Comparison of ENCODE assay signal across 13 cellular contexts in the genomic region with DNA sequence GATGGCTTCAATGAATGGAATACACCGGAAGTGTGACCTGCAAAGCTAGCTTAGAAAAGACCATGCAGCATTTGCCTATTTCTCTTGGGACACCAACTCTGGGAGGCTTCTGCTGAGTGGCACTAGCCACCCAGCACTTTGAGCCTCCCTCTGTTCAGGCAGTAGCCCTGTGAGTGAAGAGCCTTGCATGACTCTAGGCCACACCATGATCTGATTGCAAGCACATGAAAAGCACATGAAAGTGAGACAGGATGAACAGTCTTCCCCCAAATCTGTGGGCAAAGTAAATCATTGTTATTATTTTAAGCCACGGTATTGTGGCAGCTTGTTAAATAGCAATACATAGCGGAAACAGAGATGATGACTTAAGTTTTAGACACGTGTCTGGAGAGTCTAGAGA. TPM values are rescaled to one million over a fixed set of nuclear protein-coding genes. Genes with fewer than 3 reads are reported as not detected.
DNase-seq lines count a peak whose midpoint lies in the region; ATAC-seq and TF ChIP-seq lines count a peak whose summit lies in the region.
"Had no signal": no experiment of that assay in that cellular context is flagged by ENCODE, and none has a peak within 500 bp of the region (broad histone marks: within the 10 kb centered on the region; RNA-seq: fewer than 3 reads in every experiment).

No MANE protein-coding gene starts in this region.

- peak; percentile 37 for ATAC-seq in activated CD4-positive, alpha-beta T cell treated with anti-CD3 and anti-CD28 coated beads for 36 hours
- ATAC-seq in HG02642 (IDR thresholded peaks at IDR 0.05; ENCODE audit: poor library complexity, unreplicated experiment) (peak; percentile 30), HG02571 (IDR thresholded peaks at IDR 0.05; ENCODE audit: unreplicated experiment) (no peak), GM21360 (IDR thresholded peaks at IDR 0.05; ENCODE audit: unreplicated experiment) (no peak)
- ATAC-seq: A549 had no signal

- no peak overlapping the region for H3K27ac Mint-ChIP-seq in activated CD4-positive, alpha-beta T cell treated with anti-CD3 and anti-CD28 coated beads for 36 hours
- H3K27ac Mint-ChIP-seq in T-helper 2 cell treated with Interferon-gamma antibody and Interleukin-4, amounts not matched to agents 5 μg/mL and 100 μg/mL, for 36 hours, result no peak overlapping the region

- no peaks in the 10 kb centered on the region for H3K27me3 Mint-ChIP-seq in activated CD4-positive, alpha-beta T cell treated with anti-CD3 and anti-CD28 coated beads for 36 hours
- H3K27me3 Mint-ChIP-seq in T-helper 2 cell treated with Interferon-gamma antibody and Interleukin-4, amounts not matched to agents 5 μg/mL and 100 μg/mL, for 36 hours (ENCODE audit: low read depth), result no peaks in the 10 kb centered on the region

- DNase-seq in activated CD4-positive, alpha-beta T cell treated with anti-CD3 and anti-CD28 coated beads for 36 hours, result peak; percentile 54
- no peak for DNase-seq in activated CD4-positive, alpha-beta T cell treated with anti-CD3 and anti-CD28 coated beads for 4 hours
- DNase-seq in T-helper 2 cell treated with Interferon-gamma antibody and Interleukin-4, amounts not matched to agents 5 μg/mL and 100 μg/mL, for 36 hours (ENCODE audit: low spot score), result peak; percentile 49
- no peak for DNase-seq in spleen
- DNase-seq in NCI-H510A treated with DMSO at 0.1 percent for 48 hours (lab: John Stamatoyannopoulos, UW), result no peak
- DNase-seq: cortex of kidney, hippocampal formation, NCI-H524 treated with DMSO at 0.1 percent for 48 hours had no signal

- H3K9me3 ChIP-seq in spleen, result no peaks in the 10 kb centered on the region
- H3K9me3 ChIP-seq: A549 had no signal

- peaks cover 44% of the 10 kb centered on the region for H3K4me1 Mint-ChIP-seq in activated CD4-positive, alpha-beta T cell treated with anti-CD3 and anti-CD28 coated beads for 36 hours
- H3K4me1 Mint-ChIP-seq in T-helper 2 cell treated with Interferon-gamma antibody and Interleukin-4, amounts not matched to agents 5 μg/mL and 100 μg/mL, for 36 hours (ENCODE audit: low read depth), result peaks cover 42% of the 10 kb centered on the region

- H3K27ac ChIP-seq in spleen, result peak overlapping the region; percentile 64 to 95 (median 90)
- H3K27ac ChIP-seq: A549 had no signal

- intact Hi-C loops in activated CD4-positive, alpha-beta T cell treated with anti-CD3 and anti-CD28 coated beads for 36 hours (cut with DNase I, micrococcal nuclease), result loop anchor here (1.0 to 2.0 kb wide), 4 partner anchors 26 to 82 kb away; partner anchors contain the start of gene SLAMF1 (in 1 of the 2)
- intact Hi-C loops in spleen (cut with DNase I; ENCODE audit: low total_unique reads), result no loop called here

- no peaks in the 10 kb centered on the region for H3K9me3 Mint-ChIP-seq in activated CD4-positive, alpha-beta T cell treated with anti-CD3 and anti-CD28 coated beads for 36 hours (ENCODE audit: low read depth)
- H3K9me3 Mint-ChIP-seq in T-helper 2 cell treated with Interferon-gamma antibody and Interleukin-4, amounts not matched to agents 5 μg/mL and 100 μg/mL, for 36 hours, result no peaks in the 10 kb centered on the region

- no peak overlapping the region for H3K4me3 Mint-ChIP-seq in activated CD4-positive, alpha-beta T cell treated with anti-CD3 and anti-CD28 coated beads for 36 hours
- no peak overlapping the region for H3K4me3 Mint-ChIP-seq in T-helper 2 cell treated with Interferon-gamma antibody and Interleukin-4, amounts not matched to agents 5 μg/mL and 100 μg/mL, for 36 hours

- CTCF ChIA-PET in activated CD4-positive, alpha-beta T cell treated with anti-CD3 and anti-CD28 coated beads for 36 hours (lab: Charles Lee), result interaction anchor here (0.8 to 4.3 kb wide), 7 partner anchors 14 to 90 kb away, joined by 3 to 59 read pairs (median 6); partner anchors contain the start of gene LY9

- H3K36me3 ChIP-seq in spleen, result peaks cover 0 to 8% (median 0%) of the 10 kb centered on the region in 6 donors

- 43 to 58% (median 50%) methylated on average over 4 of the region's 4 CpGs for WGBS in spleen, 5 donors

- TF ChIP-seq CTCF in spleen (IDR thresholded peaks at IDR 0.05 in 8 of 11, conservative IDR thresholded peaks at IDR 0.05 in 3 of 11), result no peak

- POLR2A ChIA-PET in activated CD4-positive, alpha-beta T cell treated with anti-CD3 and anti-CD28 coated beads for 36 hours (lab: Charles Lee), result interaction anchor here (1.4 to 1.7 kb wide), 2 partner anchors 59 to 89 kb away, joined by 4 to 5 read pairs; no protein-coding TSS in a partner anchor

- no peaks in the 10 kb centered on the region for H3K27me3 ChIP-seq in spleen (replicated peaks in 1 of 7)

- H3K4me3 ChIP-seq in spleen, result peak overlapping the region in 7 of 8 donors; percentile 42 to 77 (median 59)
- H3K4me3 ChIP-seq: A549 had no signal

- peaks cover 36 to 92% (median 84%) of the 10 kb centered on the region in 6 donors for H3K4me1 ChIP-seq in spleen
- H3K4me1 ChIP-seq: A549 had no signal

- no peak for TF ChIP-seq POLR2A in spleen (IDR thresholded peaks at IDR 0.05)

- peaks cover 27% of the 10 kb centered on the region for H3K36me3 Mint-ChIP-seq in activated CD4-positive, alpha-beta T cell treated with anti-CD3 and anti-CD28 coated beads for 36 hours (ENCODE audit: low read depth)
- peaks cover 30% of the 10 kb centered on the region for H3K36me3 Mint-ChIP-seq in T-helper 2 cell treated with Interferon-gamma antibody and Interleukin-4, amounts not matched to agents 5 μg/mL and 100 μg/mL, for 36 hours (ENCODE audit: low read depth)

RNA-seq across cellular contexts. Expression of gene CD48, which starts 2.8 kb away (rescaled TPM):
- total RNA-seq in activated CD4-positive, alpha-beta T cell treated with anti-CD3 and anti-CD28 coated beads for 36 hours, result 100 to 1,000 TPM; 180 to 217 TPM
- total RNA-seq in spleen, result 100 to 1,000 TPM; 150 to 286 (median 215) TPM
- 100 to 1,000 TPM; 371 to 510 (median 479) TPM for polyA plus RNA-seq in spleen
- total RNA-seq: HT1080 had no signal
- polyA plus RNA-seq: A549 had no signal

RNA-seq across cellular contexts. Expression of gene SLAMF7, which starts 30.2 kb away (rescaled TPM):
- total RNA-seq in activated CD4-positive, alpha-beta T cell treated with anti-CD3 and anti-CD28 coated beads for 36 hours, result 10 to 100 TPM; 35.9 to 40.3 TPM
- total RNA-seq in spleen, result 100 to 1,000 TPM in 1 of 7 donors, 10 to 100 TPM in 6; 28.9 to 134 (median 63.5) TPM
- 10 to 100 TPM; 12.5 to 21.4 (median 13.3) TPM for polyA plus RNA-seq in spleen

Comparison
In these comparisons a context has a peak if more than half of its experiments do, and no peak if none do; other contexts are left out.
1. DNase-seq: peak in activated CD4-positive, alpha-beta T cell treated with anti-CD3 and anti-CD28 coated beads for 36 hours (single experiment) and T-helper 2 cell treated with Interferon-gamma antibody and Interleukin-4, amounts not matched to agents 5 μg/mL and 100 μg/mL, for 36 hours (single experiment); none in activated CD4-positive, alpha-beta T cell treated with anti-CD3 and anti-CD28 coated beads for 4 hours (0 of 2), spleen (single experiment) and NCI-H510A treated with DMSO at 0.1 percent for 48 hours (single experiment).
2. ATAC-seq: peak in activated CD4-positive, alpha-beta T cell treated with anti-CD3 and anti-CD28 coated beads for 36 hours (single experiment) and HG02642 (single experiment); none in HG02571 (single experiment) and GM21360 (single experiment).